ENCODE assay signal across 17 cellular contexts in genomic region chr17:78746949-78747269, GRCh38. TPM values are rescaled to one million over a fixed set of nuclear protein-coding genes. Genes with fewer than 3 reads are reported as not detected.
DNase-seq lines count a peak whose midpoint lies in the region; ATAC-seq and TF ChIP-seq lines count a peak whose summit lies in the region.
"Had no signal": no experiment of that assay in that cellular context is flagged by ENCODE, and none has a peak within 500 bp of the region (broad histone marks: within the 10 kb centered on the region; RNA-seq: fewer than 3 reads in every experiment).

No MANE protein-coding gene starts in this region.

- peaks cover 93% of the 10 kb centered on the region for H3K4me1 Mint-ChIP-seq in activated CD8-positive, alpha-beta memory T cell treated with anti-CD3 and anti-CD28 coated beads, Interleukin-2, amount 10 ng/mL, durations not matched to agents 7 days and 5 days
- peaks cover 93% of the 10 kb centered on the region for H3K4me1 Mint-ChIP-seq in activated naive CD8-positive, alpha-beta T cell (ENCODE audit: low read depth)

- no peak for TF ChIP-seq CTCF in liver (IDR thresholded peaks at IDR 0.05; ENCODE audit: low read depth, low read length, missing input control)
- TF ChIP-seq CTCF in thyroid gland (IDR thresholded peaks at IDR 0.05) = no peak

- TF ChIP-seq POLR2A in thyroid gland (IDR thresholded peaks at IDR 0.05) = no peak

- CTCF ChIA-PET in activated CD8-positive, alpha-beta memory T cell treated with anti-CD3 and anti-CD28 coated beads, Interleukin-2, amount 10 ng/mL, durations not matched to agents 7 days and 5 days (lab: Charles Lee) = interaction anchor here (1.1 to 5.0 kb wide), 3 partner anchors 11 to 73 kb away, joined by 3 to 35 read pairs (median 5); no protein-coding TSS in a partner anchor

- DNase-seq in activated CD8-positive, alpha-beta memory T cell treated with anti-CD3 and anti-CD28 coated beads, Interleukin-2, amount 10 ng/mL, durations not matched to agents 7 days and 5 days = no peak
- no peak for DNase-seq in activated CD8-positive, alpha-beta memory T cell treated with anti-CD3 and anti-CD28 coated beads, Interleukin-2, amount 50 U/mL, for 4 hours
- DNase-seq in thyroid gland = no peak
- DNase-seq in stimulated activated CD4-positive, alpha-beta T cell treated with anti-CD3 and anti-CD28 coated beads, Interleukin-2, amount 100 ng/mL, for 24 hours = no peak
- no peak for DNase-seq in iPS-NIHi7 (ENCODE audit: extremely low spot score)
- DNase-seq in stimulated activated CD4-positive, alpha-beta T cell treated with anti-CD3 and anti-CD28 coated beads, Interleukin-4, amount 100 ng/mL, for 1 hour = no peak
- DNase-seq: DMS53; H7; head of caudate nucleus; NCI-H187; NK-92 treated with Interleukin-12 subunit alpha and Interleukin-12 subunit beta, amount 100 ng/mL, for 24 hours; posterior cingulate gyrus; SK-N-SH had no signal

- H3K36me3 ChIP-seq in liver (ENCODE audit: control insufficient read depth in 4 of 4, insufficient read depth in 3 of 4, low read depth in 1 of 4, low read length in 3 of 4) (peaks cover 0 to 4% (median 0%) of the 10 kb centered on the region in 4 donors), thyroid gland (no peaks in the 10 kb centered on the region)
- H3K36me3 ChIP-seq: thoracic aorta had no signal

- H3K4me3 ChIP-seq in liver (ENCODE audit: low read depth in 1 of 3, low read length in 3 of 3) (peak overlapping the region in 1 of 3 donors; percentile 40), thyroid gland (replicated peaks in 1 of 3) (no peak overlapping the region)
- H3K4me3 ChIP-seq: lung, thoracic aorta had no signal

- peak overlapping the region; percentile 89 for H3K27ac Mint-ChIP-seq in activated CD8-positive, alpha-beta memory T cell treated with anti-CD3 and anti-CD28 coated beads, Interleukin-2, amount 10 ng/mL, durations not matched to agents 7 days and 5 days
- peak overlapping the region; percentile 94 for H3K27ac Mint-ChIP-seq in activated naive CD8-positive, alpha-beta T cell

- ATAC-seq in activated CD8-positive, alpha-beta memory T cell treated with anti-CD3 and anti-CD28 coated beads, Interleukin-2, amount 10 ng/mL, durations not matched to agents 7 days and 5 days = no peak

- no peak for TF ChIP-seq RAD21 in liver (IDR thresholded peaks at IDR 0.05)

- intact Hi-C loops in thyroid gland (cut with DNase I) = loop anchor here (10.0 kb wide), 1 partner anchor 252 kb away; no protein-coding TSS in a partner anchor

- peaks cover 16% of the 10 kb centered on the region for H3K36me3 Mint-ChIP-seq in activated CD8-positive, alpha-beta memory T cell treated with anti-CD3 and anti-CD28 coated beads, Interleukin-2, amount 10 ng/mL, durations not matched to agents 7 days and 5 days
- peaks cover 4% of the 10 kb centered on the region for H3K36me3 Mint-ChIP-seq in activated naive CD8-positive, alpha-beta T cell

- no peaks in the 10 kb centered on the region for H3K27me3 Mint-ChIP-seq in activated CD8-positive, alpha-beta memory T cell treated with anti-CD3 and anti-CD28 coated beads, Interleukin-2, amount 10 ng/mL, durations not matched to agents 7 days and 5 days
- no peaks in the 10 kb centered on the region for H3K27me3 Mint-ChIP-seq in activated naive CD8-positive, alpha-beta T cell

- H3K9me3 ChIP-seq in liver (ENCODE audit: control insufficient read depth in 4 of 4, low read length in 3 of 4) (no peaks in the 10 kb centered on the region), thyroid gland (no peaks in the 10 kb centered on the region)
- H3K9me3 ChIP-seq: SK-N-SH, thoracic aorta had no signal

- peaks cover 17 to 77% (median 46%) of the 10 kb centered on the region in 4 donors for H3K4me1 ChIP-seq in liver (ENCODE audit: control insufficient read depth in 4 of 4, insufficient read depth in 4 of 4, low read length in 3 of 4)
- H3K4me1 ChIP-seq in thyroid gland = peaks cover 41 to 51% of the 10 kb centered on the region in 2 donors

- H3K9ac ChIP-seq in liver (ENCODE audit: low read depth in 1 of 2, low read length in 2 of 2) = peak overlapping the region; percentile 17 to 69
- H3K9ac ChIP-seq: SK-N-SH had no signal

- no peaks in the 10 kb centered on the region for H3K9me3 Mint-ChIP-seq in activated CD8-positive, alpha-beta memory T cell treated with anti-CD3 and anti-CD28 coated beads, Interleukin-2, amount 10 ng/mL, durations not matched to agents 7 days and 5 days (ENCODE audit: low read depth)
- no peaks in the 10 kb centered on the region for H3K9me3 Mint-ChIP-seq in activated naive CD8-positive, alpha-beta T cell (ENCODE audit: low read depth)

- H3K4me3 Mint-ChIP-seq in activated CD8-positive, alpha-beta memory T cell treated with anti-CD3 and anti-CD28 coated beads, Interleukin-2, amount 10 ng/mL, durations not matched to agents 7 days and 5 days = no peak overlapping the region
- peak overlapping the region; percentile 80 for H3K4me3 Mint-ChIP-seq in activated naive CD8-positive, alpha-beta T cell

- H3K27me3 ChIP-seq in liver (ENCODE audit: control insufficient read depth in 4 of 4, insufficient read depth in 4 of 4, low read length in 3 of 4) (no peaks in the 10 kb centered on the region), thyroid gland (no peaks in the 10 kb centered on the region)

- 29% methylated on average over 2 of the region's 2 CpGs for WGBS in liver
- WGBS in thyroid gland, 2 donors = 27 to 31% methylated on average over 2 of the region's 2 CpGs

- H3K27ac ChIP-seq in liver (ENCODE audit: low read depth in 1 of 2, low read length in 2 of 2) (peak overlapping the region; percentile 92 to 95), thyroid gland (peak overlapping the region; percentile 31 to 72 (median 66))

TF ChIP-seq in liver, 16 proteins besides CTCF, POLR2A, EP300 and RAD21:
- TF ChIP-seq RXRA (IDR thresholded peaks at IDR 0.05) (peak; percentile 79 to 80), TAF1 (conservative IDR thresholded peaks at IDR 0.05) (no peak), HNF4A (conservative IDR thresholded peaks at IDR 0.05) (peak; percentile 47 to 58), NR2F2 (IDR thresholded peaks at IDR 0.05) (no peak)
TF ChIP-seq in liver: peak in this region for 2.

RNA-seq across cellular contexts. Expression of gene CYTH1, which starts 35.2 kb away (rescaled TPM):
- total RNA-seq in activated CD8-positive, alpha-beta memory T cell treated with anti-CD3 and anti-CD28 coated beads, Interleukin-2, amount 10 ng/mL, durations not matched to agents 7 days and 5 days = 100 to 1,000 TPM; 151 to 156 TPM
- total RNA-seq in liver (10 to 100 TPM; 16.7 to 32.1 TPM), thyroid gland (10 to 100 TPM; 69.0 to 94.5 (median 75.7) TPM)
- 10 to 100 TPM; 15.4 to 24.5 TPM for polyA plus RNA-seq in liver
